24 cellular contexts compared by ENCODE assay signal in genomic region chr15:77837649-77838025, GRCh38.
"Had no signal": no experiment of that assay in that cellular context is flagged by ENCODE, and none has a peak within 500 bp of the region (broad histone marks: within the 10 kb centered on the region; RNA-seq: fewer than 3 reads in every experiment).

No MANE protein-coding gene starts in this region.

- ATAC-seq: activated T-cell treated with anti-CD3 and anti-CD28 coated beads, Interleukin-2, amount 50 U/mL, for 4 hours; activated T-helper 17 cell treated with anti-CD3 and anti-CD28 coated beads, Interleukin-2, amount 50 U/mL, for 72 hours; body of pancreas; SK-N-SH treated with all-trans-retinoic acid at 6 μM for 48 hours; WTC11 had no signal

- H3K36me3 ChIP-seq: adrenal gland, MG63, Peyer's patch, SJSA1 had no signal

- H3K27ac Mint-ChIP-seq: activated CD4-positive, alpha-beta memory T cell treated with anti-CD3 and anti-CD28 coated beads for 36 hours; activated CD4-positive, alpha-beta T cell treated with anti-CD3 and anti-CD28 coated beads, Interleukin-2, amount 10 ng/mL, durations not matched to agents 7 days and 5 days; activated naive CD8-positive, alpha-beta T cell treated with anti-CD3 and anti-CD28 coated beads, Interleukin-2, amount 10 ng/mL, durations not matched to agents 7 days and 5 days; activated T-helper 17 cell treated with anti-CD3 and anti-CD28 coated beads, Interleukin-2, amount 50 U/mL, for 72 hours; WTC11 had no signal

- H3K36me3 Mint-ChIP-seq: activated CD4-positive, alpha-beta memory T cell treated with anti-CD3 and anti-CD28 coated beads for 36 hours; activated naive CD8-positive, alpha-beta T cell treated with anti-CD3 and anti-CD28 coated beads, Interleukin-2, amount 10 ng/mL, durations not matched to agents 7 days and 5 days; WTC11 had no signal

- H3K4me1 Mint-ChIP-seq: activated CD4-positive, alpha-beta T cell treated with anti-CD3 and anti-CD28 coated beads, Interleukin-2, amount 10 ng/mL, durations not matched to agents 7 days and 5 days; activated naive CD8-positive, alpha-beta T cell treated with anti-CD3 and anti-CD28 coated beads, Interleukin-2, amount 10 ng/mL, durations not matched to agents 7 days and 5 days; activated T-helper 17 cell treated with anti-CD3 and anti-CD28 coated beads, Interleukin-2, amount 50 U/mL, for 72 hours had no signal

- DNase-seq: activated CD4-positive, alpha-beta memory T cell treated with anti-CD3 and anti-CD28 coated beads for 36 hours; activated CD4-positive, alpha-beta T cell treated with anti-CD3 and anti-CD28 coated beads, Interleukin-2, amount 10 ng/mL, durations not matched to agents 7 days and 5 days; activated CD8-positive, alpha-beta memory T cell treated with anti-CD3 and anti-CD28 coated beads for 24 hours; activated naive CD4-positive, alpha-beta T cell treated with anti-CD3 and anti-CD28 coated beads, Interleukin-2, amount 50 U/mL, for 16 hours; activated naive CD8-positive, alpha-beta T cell treated with anti-CD3 and anti-CD28 coated beads, Interleukin-2, amount 10 ng/mL, durations not matched to agents 7 days and 5 days; activated T-cell treated with anti-CD3 and anti-CD28 coated beads, Interleukin-2, amount 50 U/mL, for 4 hours; adrenal gland; anterior cingulate cortex; body of pancreas; NCI-H1105; NCI-H1436; NCI-H1694 treated with DMSO at 0.1 percent for 48 hours; NCI-H2081; NCI-H446; NCI-H524; SHP77; SW 1271 had no signal

- H3K9me3 ChIP-seq: adrenal gland, body of pancreas, MG63, Peyer's patch, SJSA1 had no signal

- H3K9me3 Mint-ChIP-seq: activated CD4-positive, alpha-beta memory T cell treated with anti-CD3 and anti-CD28 coated beads for 36 hours; activated CD4-positive, alpha-beta T cell treated with anti-CD3 and anti-CD28 coated beads, Interleukin-2, amount 10 ng/mL, durations not matched to agents 7 days and 5 days; activated naive CD8-positive, alpha-beta T cell treated with anti-CD3 and anti-CD28 coated beads, Interleukin-2, amount 10 ng/mL, durations not matched to agents 7 days and 5 days; activated T-cell treated with anti-CD3 and anti-CD28 coated beads, Interleukin-2, amount 50 U/mL, for 4 hours; activated T-helper 17 cell treated with anti-CD3 and anti-CD28 coated beads, Interleukin-2, amount 50 U/mL, for 72 hours; WTC11 had no signal

- H3K27me3 ChIP-seq: adrenal gland, body of pancreas, Peyer's patch had no signal

- H3K4me3 Mint-ChIP-seq: activated CD4-positive, alpha-beta memory T cell treated with anti-CD3 and anti-CD28 coated beads for 36 hours; activated CD4-positive, alpha-beta T cell treated with anti-CD3 and anti-CD28 coated beads, Interleukin-2, amount 10 ng/mL, durations not matched to agents 7 days and 5 days; activated naive CD8-positive, alpha-beta T cell treated with anti-CD3 and anti-CD28 coated beads, Interleukin-2, amount 10 ng/mL, durations not matched to agents 7 days and 5 days; activated T-cell treated with anti-CD3 and anti-CD28 coated beads, Interleukin-2, amount 50 U/mL, for 4 hours; activated T-helper 17 cell treated with anti-CD3 and anti-CD28 coated beads, Interleukin-2, amount 50 U/mL, for 72 hours; WTC11 had no signal

- H3K4me3 ChIP-seq: adrenal gland, body of pancreas, MG63, Peyer's patch, SJSA1 had no signal

- H3K4me1 ChIP-seq: adrenal gland, body of pancreas, Peyer's patch, SJSA1 had no signal

- H3K27ac ChIP-seq: adrenal gland, body of pancreas, Peyer's patch, RWPE1, SJSA1 had no signal
